15 cellular contexts compared by ENCODE assay signal in the genomic region with DNA sequence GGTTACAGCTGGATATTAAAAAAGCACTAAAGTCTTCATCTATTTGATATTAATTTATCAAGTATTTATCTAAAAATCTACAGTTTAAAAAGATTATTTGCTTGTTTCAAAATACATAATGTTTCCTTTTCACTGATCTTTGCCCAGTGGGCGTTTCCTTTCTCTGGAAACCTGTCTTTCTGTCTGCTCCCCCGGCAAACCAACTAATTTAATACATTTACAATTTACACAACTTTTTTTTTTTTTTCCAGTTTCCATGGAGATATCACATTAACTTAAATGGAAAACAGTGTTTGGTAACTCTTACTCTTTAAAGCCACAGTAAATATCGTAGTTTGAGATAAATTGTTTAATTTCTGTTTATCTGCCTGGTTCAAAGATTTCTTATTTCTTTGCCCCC. TPM values are rescaled to one million over a fixed set of nuclear protein-coding genes. Genes with fewer than 3 reads are reported as not detected.
"Had no signal": no experiment of that assay in that cellular context is flagged by ENCODE, and none has a peak within 500 bp of the region (broad histone marks: within the 10 kb centered on the region; RNA-seq: fewer than 3 reads in every experiment).

No MANE protein-coding gene starts in this region.

- H3K9me3 ChIP-seq: body of pancreas, esophagus squamous epithelium, heart left ventricle had no signal

- FAIRE-seq: endometrium had no signal

- H3K27me3 ChIP-seq: body of pancreas had no signal

- DNase-seq: activated B cell treated with CpG ODN at 0.5 μM for 24 hours; activated CD4-positive, alpha-beta T cell treated with anti-CD3 and anti-CD28 coated beads, Interleukin-2, amount 50 U/mL, for 1 hour; activated naive CD4-positive, alpha-beta T cell treated with anti-CD3 and anti-CD28 coated beads, Interleukin-2, amount 50 U/mL, for 16 hours; body of pancreas; dermis blood vessel endothelial cell; esophagus squamous epithelium; foreskin keratinocyte; heart left ventricle; left ventricle myocardium superior; right cardiac atrium; trophoblast cell had no signal

- ATAC-seq: body of pancreas; foreskin keratinocyte; heart left ventricle; left ventricle myocardium superior; right cardiac atrium; stimulated activated memory B cell treated with anti-CD40 and anti-IgM and Interleukin-4, amounts not matched to agents 10 μg/mL and 1 μg/mL and 100 μg/mL, for 72 hours had no signal

- H3K4me3 ChIP-seq: body of pancreas, esophagus squamous epithelium, heart left ventricle had no signal

- H3K27ac ChIP-seq: body of pancreas, esophagus squamous epithelium, foreskin keratinocyte, heart left ventricle had no signal

- H3K36me3 ChIP-seq: esophagus squamous epithelium, heart left ventricle had no signal

RNA-seq across cellular contexts. Expression of gene GPC6, which starts 5.3 kb away (rescaled TPM):
- total RNA-seq: activated B cell treated with CpG ODN at 0.5 μM for 24 hours; activated CD8-positive, alpha-beta memory T cell treated with anti-CD3 and anti-CD28 coated beads for 36 hours; T-helper 1 cell treated with Interleukin-12 subunit alpha and Interleukin-12 subunit beta and Interleukin-4 antibody, amounts not matched to agents 30 ng/mL and 1 ng/mL, for 36 hours had no signal
